Comparison of ENCODE assay signal across 8 cellular contexts in the genomic region with DNA sequence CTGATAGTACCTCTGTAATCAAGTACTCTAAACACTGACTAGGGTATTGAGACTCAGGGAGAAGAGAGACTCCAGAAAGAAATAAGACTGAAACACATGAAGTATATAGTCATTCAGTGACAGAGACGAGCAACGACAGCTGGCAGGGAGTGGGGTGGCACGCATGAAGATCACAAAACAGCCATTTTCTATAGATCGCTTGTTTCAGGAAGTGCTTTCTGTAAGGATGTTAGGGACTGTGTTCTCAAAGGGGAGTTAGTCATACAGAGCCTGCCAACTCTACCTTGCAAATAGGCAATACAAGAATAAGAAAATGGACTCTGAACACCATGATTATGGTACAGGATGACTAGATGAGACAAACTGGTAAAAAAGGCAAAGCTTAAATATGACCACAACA.
DNase-seq lines count a peak whose midpoint lies in the region; ATAC-seq and TF ChIP-seq lines count a peak whose summit lies in the region.

No MANE protein-coding gene starts in this region.

- TF ChIP-seq CTCF in nephron progenitor cell (IDR thresholded peaks at IDR 0.05) = no peak

- no peaks in the 10 kb centered on the region for H3K27me3 Mint-ChIP-seq in nephron progenitor cell (ENCODE audit: low read depth, poor library complexity)

- no peaks in the 10 kb centered on the region for H3K9me3 Mint-ChIP-seq in nephron progenitor cell

- ATAC-seq in GM18498 (IDR thresholded peaks at IDR 0.05; ENCODE audit: unreplicated experiment) (peak; percentile 96), GM21737 (IDR thresholded peaks at IDR 0.05; ENCODE audit: unreplicated experiment) (peak; percentile 97), left colon (peak; percentile 92)

- intact Hi-C loops in left colon (cut with DNase I, micrococcal nuclease) = loop anchor here (5.0 to 10.0 kb wide), 2 partner anchors 135 to 137 kb away; partner anchors contain the start of gene TBL1XR1 (in 1 of the 2)

- peaks cover 30% of the 10 kb centered on the region for H3K36me3 Mint-ChIP-seq in nephron progenitor cell (ENCODE audit: low read depth)

- H3K4me3 Mint-ChIP-seq in nephron progenitor cell = no peak overlapping the region

- H3K4me1 Mint-ChIP-seq in nephron progenitor cell = peaks cover 9% of the 10 kb centered on the region

- no peak overlapping the region for H3K27ac Mint-ChIP-seq in nephron progenitor cell

- DNase-seq in NCI-H69 (lab: John Stamatoyannopoulos, UW) = peak; percentile 36
- DNase-seq in left colon = no peak
- DNase-seq in NOMO-1 treated with DMSO at 0.1 percent for 48 hours (lab: John Stamatoyannopoulos, UW; ENCODE audit: unreplicated experiment) = no peak
- no peak for DNase-seq in nephron progenitor cell
- no peak for DNase-seq in NCI-H1092 (lab: John Stamatoyannopoulos, UW)
- DNase-seq in SK-N-DZ (ENCODE audit: low spot score) = no peak
